In genomic region chr2:60586081-60586480, GRCh38 we compare ENCODE assay signal across 24 cellular contexts. TPM values are rescaled to one million over a fixed set of nuclear protein-coding genes. Genes with fewer than 3 reads are reported as not detected.
DNase-seq lines count a peak whose midpoint lies in the region; ATAC-seq, FAIRE-seq and TF ChIP-seq lines count a peak whose summit lies in the region.
"Had no signal": no experiment of that assay in that cellular context is flagged by ENCODE, and none has a peak within 500 bp of the region (broad histone marks: within the 10 kb centered on the region; RNA-seq: fewer than 3 reads in every experiment).

No MANE protein-coding gene starts in this region.

- H3K9me3 ChIP-seq in mammary epithelial cell (replicated peaks; ENCODE audit: insufficient read depth, low read length): no peaks in the 10 kb centered on the region
- H3K9me3 ChIP-seq in keratinocyte (ENCODE audit: control insufficient read depth, low read depth, low read length): no peaks in the 10 kb centered on the region
- H3K9me3 ChIP-seq: Peyer's patch, SJSA1 had no signal

- H3K9me1 ChIP-seq in keratinocyte (ENCODE audit: control insufficient read depth, extremely low read depth, insufficient read depth, low read length): no peaks in the 10 kb centered on the region

- peak; percentile 7 for DNase-seq in NCI-H1105 treated with DMSO at 0.1 percent for 48 hours (lab: John Stamatoyannopoulos, UW)
- DNase-seq in NCI-H1105 (lab: John Stamatoyannopoulos, UW): no peak
- peak; percentile 51 for DNase-seq in HPDE6-E6E7 (ENCODE audit: extremely low spot score)
- DNase-seq in mammary epithelial cell: peak; percentile 81
- peak; percentile 42 for DNase-seq in keratinocyte (ENCODE audit: low read depth, low spot score)
- no peak for DNase-seq in caudate nucleus (lab: John Stamatoyannopoulos, UW)
- no peak for DNase-seq in erythroblast (lab: John Stamatoyannopoulos, UW)
- DNase-seq: 8988T, DMS79, H7, HFFc6, KG1, NCI-H1694, NCI-H2081 treated with DMSO at 0.1 percent for 48 hours, NCI-H2227 treated with DMSO at 0.1 percent for 48 hours, NCI-H510A treated with DMSO at 0.1 percent for 48 hours, NCI-H748 treated with DMSO at 0.1 percent for 48 hours, Peyer's patch had no signal

- in situ Hi-C loops in mammary epithelial cell (cut with MboI; ENCODE audit: low sequenced_read_pairs in 2 of 2): no loop called here

- H3K4me2 ChIP-seq in mammary epithelial cell (ENCODE audit: insufficient read depth, low read depth, low read length) (peak overlapping the region; percentile 33), keratinocyte (ENCODE audit: control insufficient read depth, extremely low read depth, insufficient read depth, low read depth, low read length) (peak overlapping the region; percentile 13)

- H3K36me3 ChIP-seq in mammary epithelial cell (ENCODE audit: insufficient read depth, low read length): no peaks in the 10 kb centered on the region
- no peaks in the 10 kb centered on the region for H3K36me3 ChIP-seq in keratinocyte (ENCODE audit: control insufficient read depth in 2 of 2, extremely low read depth in 1 of 2, insufficient read depth in 2 of 2, low read length in 2 of 2)
- H3K36me3 ChIP-seq: Peyer's patch, SJSA1 had no signal

- H3K27me3 ChIP-seq in mammary epithelial cell (ENCODE audit: insufficient read depth, low read length) (no peaks in the 10 kb centered on the region), keratinocyte (ENCODE audit: control insufficient read depth, extremely low read depth, insufficient read depth, low read length) (no peaks in the 10 kb centered on the region)
- H3K27me3 ChIP-seq: Peyer's patch had no signal

- TF ChIP-seq CTCF in mammary epithelial cell (conservative IDR thresholded peaks at IDR 0.05 in 1 of 2, IDR thresholded peaks at IDR 0.05 in 1 of 2; ENCODE audit: extremely low read depth in 1 of 2, insufficient read depth in 1 of 2, low read depth in 1 of 2, low read length in 2 of 2) (no peak), keratinocyte (optimal IDR thresholded peaks at IDR 0.05 in 1 of 3, IDR thresholded peaks at IDR 0.05 in 1 of 3, conservative IDR thresholded peaks at IDR 0.05 in 1 of 3; ENCODE audit: extremely low read depth in 1 of 3, insufficient read depth in 2 of 3, low read length in 3 of 3) (no peak)

- peak; percentile 94 for FAIRE-seq in keratinocyte (lab: Jason Lieb, UNC)
- FAIRE-seq: D721Med had no signal

- no peak overlapping the region for H3K4me3 ChIP-seq in mammary epithelial cell (replicated peaks in 1 of 3; ENCODE audit: insufficient read depth in 1 of 3, low read depth in 2 of 3, low read length in 3 of 3)
- no peak overlapping the region for H3K4me3 ChIP-seq in keratinocyte (ENCODE audit: control insufficient read depth in 2 of 3, extremely low read depth in 1 of 3, insufficient read depth in 2 of 3, low read depth in 1 of 3, low read length in 3 of 3)
- H3K4me3 ChIP-seq: Peyer's patch, SJSA1 had no signal

- H3K9ac ChIP-seq in mammary epithelial cell (ENCODE audit: insufficient read depth, low read length) (no peak overlapping the region), keratinocyte (ENCODE audit: control insufficient read depth, extremely low read depth, insufficient read depth, low read length) (no peak overlapping the region)

- no peak for ATAC-seq in GM19035 (IDR thresholded peaks at IDR 0.05; ENCODE audit: unreplicated experiment)
- ATAC-seq: Right ventricle myocardium inferior had no signal

- peaks cover 20% of the 10 kb centered on the region for H3K4me1 ChIP-seq in mammary epithelial cell (ENCODE audit: insufficient read depth, low read length)
- H3K4me1 ChIP-seq in keratinocyte (ENCODE audit: control insufficient read depth, extremely low read depth, insufficient read depth, low read length): peaks cover 10% of the 10 kb centered on the region

- peak overlapping the region; percentile 49 for H2AFZ ChIP-seq in mammary epithelial cell (ENCODE audit: low read depth, low read length)
- no peak overlapping the region for H2AFZ ChIP-seq in keratinocyte (ENCODE audit: control insufficient read depth, low read length)

- dilution Hi-C loops in mammary epithelial cell (cut with HindIII; ENCODE audit: low sequenced_read_pairs) (no loop called here), keratinocyte (cut with MboI; ENCODE audit: extremely low pct_ligation_motif_present, low sequenced_read_pairs) (no loop called here)

- intact Hi-C loops in mammary epithelial cell (cut with micrococcal nuclease): loop anchor here (10.0 kb wide), 2 partner anchors 1281 to 1561 kb away; no protein-coding TSS in a partner anchor

- TF ChIP-seq POLR2A in erythroblast (IDR thresholded peaks at IDR 0.05; ENCODE audit: low read length): no peak

- WGBS in mammary epithelial cell (ENCODE audit: low coverage, missing lambda C conversion rate): 28% methylated on average over 6 of the region's 6 CpGs

- H3K27ac ChIP-seq in mammary epithelial cell (ENCODE audit: insufficient read depth, low read depth, low read length) (no peak overlapping the region), keratinocyte (ENCODE audit: control insufficient read depth, insufficient read depth, low read length) (no peak overlapping the region), caudate nucleus (ENCODE audit: low read depth, low read length) (no peak overlapping the region)
- H3K27ac ChIP-seq: C4-2B, HL-60, Peyer's patch, SJSA1 had no signal

- no TSS peak for BruUV-seq in mammary epithelial cell (replicated peaks; lab: Mats Ljungman, UMichigan)

- H4K20me1 ChIP-seq in mammary epithelial cell (ENCODE audit: insufficient read depth, low read length): no peaks in the 10 kb centered on the region
- no peaks in the 10 kb centered on the region for H4K20me1 ChIP-seq in keratinocyte (ENCODE audit: control insufficient read depth, extremely low read depth, insufficient read depth, low read length)

- CTCF ChIA-PET in mammary epithelial cell (lab: Charles Lee; ENCODE audit: low non-redundant PET): no interaction called here

- no peaks in the 10 kb centered on the region for H3K79me2 ChIP-seq in mammary epithelial cell (ENCODE audit: insufficient read depth, low read length)
- no peaks in the 10 kb centered on the region for H3K79me2 ChIP-seq in keratinocyte (ENCODE audit: control insufficient read depth, insufficient read depth, low read length)

RNA-seq across cellular contexts. Expression of gene BCL11A, which starts 32.6 kb away (rescaled TPM):
- total RNA-seq in mammary epithelial cell: 10 to 100 TPM in 1 of 2 donors, 1 to 10 TPM in 1; 8.5 to 12.7 TPM
- polyA plus RNA-seq in mammary epithelial cell (2.7 TPM), keratinocyte (3.8 to 5.3 TPM (median 5.0 TPM) in 3 replicates)
- polyA minus RNA-seq in mammary epithelial cell (10.6 TPM), keratinocyte (9.7 to 17.6 TPM (median 12.8 TPM) in 3 replicates)
- 6.4 TPM for polyA plus RNA-seq in keratinocyte (2011; ENCODE audit: low read depth)
- polyA plus RNA-seq in keratinocyte (2011; cell fraction: cytosol; rRNA removed): 2.9 and 3.7 TPM in 2 replicates
- polyA plus RNA-seq in keratinocyte (2011; cell fraction: nucleus; rRNA removed): 10.2 and 12.2 TPM in 2 replicates
- polyA plus RNA-seq in keratinocyte (2012; ENCODE audit: low replicate concordance): 4.8 and 12.4 TPM in 2 replicates
- 4.2 TPM for polyA minus RNA-seq in keratinocyte (2011; cell fraction: cytosol; rRNA and poly(A)+ RNA removed)
- 10.6 and 20.9 TPM in 2 replicates for polyA minus RNA-seq in keratinocyte (2011; cell fraction: nucleus; rRNA and poly(A)+ RNA removed)

Comparison
In these comparisons a context has a peak if more than half of its experiments do, and no peak if none do; other contexts are left out.
1. DNase-seq: peak in NCI-H1105 treated with DMSO at 0.1 percent for 48 hours (single experiment), HPDE6-E6E7 (single experiment), mammary epithelial cell (single experiment) and keratinocyte (single experiment); none in NCI-H1105 (single experiment), caudate nucleus (0 of 61) and erythroblast (0 of 2).